ENCODE assay signal across 8 cellular contexts in the genomic region with DNA sequence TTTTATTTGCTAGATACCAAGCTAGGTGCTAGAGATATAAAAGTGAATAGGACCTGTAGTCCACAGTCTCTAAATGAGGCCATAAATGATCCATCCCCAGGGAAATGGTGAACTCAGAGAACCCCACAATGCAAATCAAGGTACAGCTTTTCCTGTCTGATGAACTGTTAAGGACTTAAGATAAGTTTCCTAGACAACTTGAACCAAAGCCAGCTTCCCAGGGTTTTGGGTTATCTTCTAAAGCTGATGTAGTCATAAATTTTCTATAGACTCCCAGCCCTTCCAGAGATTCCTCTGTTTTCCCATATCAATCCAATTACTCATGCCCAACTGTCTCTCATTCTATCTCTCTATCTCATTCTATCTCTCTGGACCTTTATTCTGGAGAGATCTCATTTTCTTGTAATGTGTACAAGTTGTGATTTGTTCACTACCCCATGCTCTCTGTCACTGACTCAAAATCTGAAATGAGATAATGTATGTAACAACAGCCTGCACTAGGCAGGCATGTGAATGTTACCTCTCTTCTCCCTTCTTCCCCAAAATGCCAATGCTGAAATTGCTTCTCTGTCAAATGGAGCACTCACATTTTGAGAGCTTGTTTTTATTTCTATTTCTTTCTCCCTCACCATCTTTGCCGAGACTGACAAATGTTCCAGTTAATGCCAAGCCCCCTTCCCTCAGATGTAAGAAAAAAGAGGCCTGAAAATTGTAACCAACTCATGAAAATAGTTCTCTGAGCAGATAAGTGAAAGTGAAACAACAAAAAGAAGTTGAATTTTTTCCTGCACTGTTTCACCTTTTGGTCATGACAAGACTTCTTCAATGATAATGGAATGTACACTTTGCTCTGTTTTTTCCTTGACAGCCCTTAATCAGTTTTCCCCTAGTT.
A peak's percentile ranks its signal among the peaks of the same experiment; 100 is the strongest.
DNase-seq lines count a peak whose midpoint lies in the region; ATAC-seq and TF ChIP-seq lines count a peak whose summit lies in the region.

No MANE protein-coding gene starts in this region.

- no peaks in the 10 kb centered on the region for H3K36me3 ChIP-seq in naive thymus-derived CD4-positive, alpha-beta T cell (ENCODE audit: control insufficient read depth in 2 of 3, insufficient read depth in 3 of 3, low read length in 3 of 3)

- ATAC-seq in GM18861 (IDR thresholded peaks at IDR 0.05; ENCODE audit: unreplicated experiment), result peak; percentile 49
- ATAC-seq in GM21576 (IDR thresholded peaks at IDR 0.05; ENCODE audit: unreplicated experiment), result peak; percentile 55
- ATAC-seq in HG03575 (IDR thresholded peaks at IDR 0.05; ENCODE audit: extremely low read depth, insufficient number of reproducible peaks, low FRiP score, unreplicated experiment), result peak; percentile 46
- ATAC-seq in naive thymus-derived CD4-positive, alpha-beta T cell, result no peak

- peak in 1 of 9 donors; percentile 0 for DNase-seq in naive thymus-derived CD4-positive, alpha-beta T cell
- no peak for DNase-seq in NCI-H1417 (lab: John Stamatoyannopoulos, UW)
- no peak for DNase-seq in GM13977 (ENCODE audit: low spot score)
- no peak for DNase-seq in stimulated activated CD4-positive, alpha-beta T cell treated with anti-CD3 and anti-CD28 coated beads, Interleukin-15, amount 100 ng/mL, for 24 hours
- no peak for DNase-seq in DMS153 (lab: John Stamatoyannopoulos, UW)

- no peaks in the 10 kb centered on the region for H3K27me3 ChIP-seq in naive thymus-derived CD4-positive, alpha-beta T cell (ENCODE audit: control insufficient read depth in 2 of 2, insufficient read depth in 2 of 2, low read length in 2 of 2)

- no peaks in the 10 kb centered on the region for H3K9me3 ChIP-seq in naive thymus-derived CD4-positive, alpha-beta T cell (ENCODE audit: control insufficient read depth in 2 of 3, low read length in 3 of 3)

- peaks cover 0 to 4% (median 0%) of the 10 kb centered on the region in 5 donors for H3K27me3 Mint-ChIP-seq in naive thymus-derived CD4-positive, alpha-beta T cell

- H3K4me3 Mint-ChIP-seq in naive thymus-derived CD4-positive, alpha-beta T cell, result peak overlapping the region in 9 of 10 donors; percentile 8 to 75 (median 50)

- TF ChIP-seq CTCF in GM13977 (IDR thresholded peaks at IDR 0.05; ENCODE audit: extremely low read depth, insufficient read depth, missing control alignments), result no peak

- no peaks in the 10 kb centered on the region for H3K4me1 ChIP-seq in naive thymus-derived CD4-positive, alpha-beta T cell (ENCODE audit: control insufficient read depth in 2 of 2, insufficient read depth in 2 of 2, low read length in 2 of 2)

- no peak overlapping the region for H3K4me3 ChIP-seq in naive thymus-derived CD4-positive, alpha-beta T cell (ENCODE audit: low read length)

- in situ Hi-C loops in GM13977 (cut with MboI; ENCODE audit: low pct_unique_long_range_greater_than_20kb, low sequenced_read_pairs, unreplicated experiment), result no loop called here

- H3K4me1 Mint-ChIP-seq in naive thymus-derived CD4-positive, alpha-beta T cell, result peaks cover 8 to 19% (median 13%) of the 10 kb centered on the region in 7 donors

- POLR2A ChIA-PET in naive thymus-derived CD4-positive, alpha-beta T cell (lab: Charles Lee), result no interaction called here

- H3K9me3 Mint-ChIP-seq in naive thymus-derived CD4-positive, alpha-beta T cell, result peaks cover 0 to 5% (median 0%) of the 10 kb centered on the region in 11 donors

- peaks cover 0 to 5% (median 0%) of the 10 kb centered on the region in 5 donors for H3K36me3 Mint-ChIP-seq in naive thymus-derived CD4-positive, alpha-beta T cell

- intact Hi-C loops in naive thymus-derived CD4-positive, alpha-beta T cell (cut with micrococcal nuclease), result no loop called here

- CTCF ChIA-PET in naive thymus-derived CD4-positive, alpha-beta T cell (lab: Charles Lee), result no interaction called here

- H3K27ac ChIP-seq in naive thymus-derived CD4-positive, alpha-beta T cell (ENCODE audit: low read depth, low read length), result no peak overlapping the region

- H3K27ac Mint-ChIP-seq in naive thymus-derived CD4-positive, alpha-beta T cell, result peak overlapping the region in 8 of 9 donors; percentile 2 to 77 (median 55)
